Comparison of ENCODE assay signal across 24 cellular contexts in genomic region chr5:38360323-38361061, GRCh38.
"Had no signal": no experiment of that assay in that cellular context is flagged by ENCODE, and none has a peak within 500 bp of the region (broad histone marks: within the 10 kb centered on the region; RNA-seq: fewer than 3 reads in every experiment).

No MANE protein-coding gene starts in this region.

- DNase-seq: Karpas-422, KG1, MG63, MV-4-11, NCI-H1048, NCI-H1105, NCI-H1417, NCI-H146, NCI-H1694 treated with DMSO at 0.1 percent for 48 hours, NCI-H2029, NCI-H2081 treated with DMSO at 0.1 percent for 48 hours, NCI-H2171, NCI-H226, NCI-H446, NCI-H510A, NCI-H524 treated with DMSO at 0.1 percent for 48 hours, NCI-H69, NCI-H774, Right ventricle myocardium superior, RPMI8226, SIG-M5 had no signal

- H3K27me3 ChIP-seq: MG63, SJSA1 had no signal

- H3K36me3 ChIP-seq: MG63, SJSA1 had no signal

- H3K27ac ChIP-seq: SJSA1, SK-N-MC had no signal

- H3K4me3 ChIP-seq: MG63, SJSA1, SK-N-MC had no signal

- H3K9me3 ChIP-seq: MG63, SJSA1 had no signal

- H3K4me1 ChIP-seq: SJSA1 had no signal

- FAIRE-seq: RCC 7860 had no signal
